In the genomic region with DNA sequence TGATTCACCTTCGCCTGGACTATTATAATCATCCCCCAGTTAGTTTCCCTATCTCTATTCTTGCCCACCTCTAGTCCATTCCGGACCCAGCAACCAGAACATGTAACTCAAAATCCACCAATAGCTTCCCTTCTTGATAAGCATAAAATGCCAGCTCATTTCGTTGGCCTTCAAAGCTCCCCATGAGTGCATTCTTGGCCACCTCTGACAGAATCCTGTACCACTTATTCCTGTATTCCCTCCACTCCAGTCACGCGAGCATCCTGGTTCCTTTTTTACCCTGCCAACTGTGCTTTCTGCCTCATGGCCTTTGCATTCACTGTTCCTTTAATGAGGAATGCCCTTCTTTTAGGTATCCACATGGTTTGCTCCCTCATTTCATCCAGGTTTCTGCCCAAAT, we compare ENCODE assay signal across 18 cellular contexts. TPM values are rescaled to one million over a fixed set of nuclear protein-coding genes. Genes with fewer than 3 reads are reported as not detected.
"Had no signal": no experiment of that assay in that cellular context is flagged by ENCODE, and none has a peak within 500 bp of the region (broad histone marks: within the 10 kb centered on the region; RNA-seq: fewer than 3 reads in every experiment).

No MANE protein-coding gene starts in this region.

- H2AFZ ChIP-seq: neural progenitor cell had no signal

- H3K4me3 ChIP-seq: gastrocnemius medialis, heart right ventricle, neural progenitor cell, tibial nerve had no signal

- FAIRE-seq: urothelium cell line had no signal

- H3K9me3 ChIP-seq: gastrocnemius medialis had no signal

- H3K4me3 Mint-ChIP-seq: activated naive CD4-positive, alpha-beta T cell treated with anti-CD3 and anti-CD28 coated beads, Interleukin-2, amount 50 U/mL, for 24 hours; immature natural killer cell; naive thymus-derived CD4-positive, alpha-beta T cell; neural progenitor cell had no signal

- H3K36me3 Mint-ChIP-seq: activated naive CD4-positive, alpha-beta T cell treated with anti-CD3 and anti-CD28 coated beads, Interleukin-2, amount 50 U/mL, for 24 hours; immature natural killer cell; naive thymus-derived CD4-positive, alpha-beta T cell; neural progenitor cell had no signal

- H3K4me2 ChIP-seq: neural progenitor cell had no signal

- H3K27ac ChIP-seq: gastrocnemius medialis, heart right ventricle, neural progenitor cell, tibial nerve had no signal

- H3K9ac ChIP-seq: neural progenitor cell had no signal

- H3K4me1 Mint-ChIP-seq: activated naive CD4-positive, alpha-beta T cell treated with anti-CD3 and anti-CD28 coated beads, Interleukin-2, amount 50 U/mL, for 24 hours; immature natural killer cell; naive thymus-derived CD4-positive, alpha-beta T cell had no signal

- H3K27me3 ChIP-seq: gastrocnemius medialis, neural progenitor cell, tibial nerve had no signal

- H3K4me1 ChIP-seq: gastrocnemius medialis had no signal

- DNase-seq: activated CD4-positive, alpha-beta T cell treated with anti-CD3 and anti-CD28 coated beads, Interleukin-2, amount 50 U/mL, for 4 hours; activated gamma-delta T cell; effector CD4-positive, alpha-beta T cell; gastrocnemius medialis; heart right ventricle; immature natural killer cell; mesendoderm; naive thymus-derived CD4-positive, alpha-beta T cell; stimulated activated CD4-positive, alpha-beta T cell treated with anti-CD3 and anti-CD28 coated beads, Interleukin-12 subunit alpha, Interleukin-12 subunit beta, amount 100 ng/mL, for 4 hours; stimulated activated naive CD8-positive, alpha-beta T cell treated with anti-CD3 and anti-CD28 coated beads, Interleukin-15, Interleukin-2, amounts not matched to agents 100 U/mL and 50 U/mL, for 24 hours; substantia nigra had no signal

- H3K27ac Mint-ChIP-seq: activated naive CD4-positive, alpha-beta T cell treated with anti-CD3 and anti-CD28 coated beads, Interleukin-2, amount 50 U/mL, for 24 hours; immature natural killer cell; naive thymus-derived CD4-positive, alpha-beta T cell; neural progenitor cell; progenitor cell of endocrine pancreas had no signal

- H3K27me3 Mint-ChIP-seq: progenitor cell of endocrine pancreas had no signal

- H3K9me3 Mint-ChIP-seq: activated naive CD4-positive, alpha-beta T cell treated with anti-CD3 and anti-CD28 coated beads, Interleukin-2, amount 50 U/mL, for 24 hours; immature natural killer cell; neural progenitor cell had no signal

- H3K36me3 ChIP-seq: gastrocnemius medialis, heart right ventricle, neural progenitor cell, tibial nerve had no signal

RNA-seq across cellular contexts. Expression of a gene that starts 36.7 kb away (rescaled TPM):
- total RNA-seq: heart right ventricle, mucosa of gallbladder, osteoblast, progenitor cell of endocrine pancreas, tibial nerve had no signal
- polyA plus RNA-seq: heart right ventricle; immature natural killer cell; naive thymus-derived CD4-positive, alpha-beta T cell had no signal
